In genomic region chr15:56475351-56475750, GRCh38 we compare ENCODE assay signal across 23 cellular contexts. TPM values are rescaled to one million over a fixed set of nuclear protein-coding genes. Genes with fewer than 3 reads are reported as not detected.
"Had no signal": no experiment of that assay in that cellular context is flagged by ENCODE, and none has a peak within 500 bp of the region (broad histone marks: within the 10 kb centered on the region; RNA-seq: fewer than 3 reads in every experiment).

No MANE protein-coding gene starts in this region.

- H3K27ac Mint-ChIP-seq: immature natural killer cell; naive thymus-derived CD8-positive, alpha-beta T cell; nephron progenitor cell; stimulated activated effector memory CD8-positive, alpha-beta T cell treated with anti-CD3 and anti-CD28 coated beads, Interleukin-12 subunit alpha, Interleukin-12 subunit beta, amount 100 ng/mL, for 72 hours; type B pancreatic cell had no signal

- H3K27ac ChIP-seq: dorsolateral prefrontal cortex, lower lobe of right lung, ovary, psoas muscle, sigmoid colon, stomach, tibial artery had no signal

- H3K36me3 Mint-ChIP-seq: immature natural killer cell; stimulated activated effector memory CD8-positive, alpha-beta T cell treated with anti-CD3 and anti-CD28 coated beads, Interleukin-12 subunit alpha, Interleukin-12 subunit beta, amount 100 ng/mL, for 72 hours; type B pancreatic cell had no signal

- H3K36me3 ChIP-seq: lower lobe of right lung, ovary, sigmoid colon, stomach, tibial artery had no signal

- H3K27me3 ChIP-seq: ovary, sigmoid colon, stomach, tibial artery had no signal

- DNase-seq: dorsolateral prefrontal cortex; effector CD4-positive, alpha-beta T cell; hypothalamus; immature natural killer cell; islet precursor cell; left ventricle myocardium superior; lower lobe of right lung; naive thymus-derived CD8-positive, alpha-beta T cell; nephron progenitor cell; nucleus accumbens; ovary; posterior cingulate gyrus; psoas muscle; right cardiac atrium; sigmoid colon; stimulated activated CD4-positive, alpha-beta T cell treated with anti-CD3 and anti-CD28 coated beads, Interleukin-2, amount 100 ng/mL, for 24 hours; stimulated activated CD4-positive, alpha-beta T cell treated with anti-CD3 and anti-CD28 coated beads, Interleukin-4, amount 100 ng/mL, for 24 hours; stimulated activated naive CD4-positive, alpha-beta T cell treated with Interleukin-2 at 50 U/mL for 16 hours; stomach; tibial artery had no signal

- H3K4me1 ChIP-seq: lower lobe of right lung, psoas muscle, sigmoid colon, stomach, tibial artery had no signal

- H3K4me1 Mint-ChIP-seq: immature natural killer cell; naive thymus-derived CD8-positive, alpha-beta T cell; nephron progenitor cell; stimulated activated effector memory CD8-positive, alpha-beta T cell treated with anti-CD3 and anti-CD28 coated beads, Interleukin-12 subunit alpha, Interleukin-12 subunit beta, amount 100 ng/mL, for 72 hours had no signal

- H3K4me3 Mint-ChIP-seq: immature natural killer cell; naive thymus-derived CD8-positive, alpha-beta T cell; nephron progenitor cell; stimulated activated effector memory CD8-positive, alpha-beta T cell treated with anti-CD3 and anti-CD28 coated beads, Interleukin-12 subunit alpha, Interleukin-12 subunit beta, amount 100 ng/mL, for 72 hours; type B pancreatic cell had no signal

- FAIRE-seq: urothelium cell line had no signal

- H3K9me3 ChIP-seq: lower lobe of right lung, ovary, psoas muscle, sigmoid colon, stomach, tibial artery had no signal

- H3K4me3 ChIP-seq: dorsolateral prefrontal cortex, lower lobe of right lung, ovary, psoas muscle, sigmoid colon, stomach, tibial artery had no signal

- ATAC-seq: left ventricle myocardium superior; lower lobe of right lung; naive thymus-derived CD8-positive, alpha-beta T cell; psoas muscle; right cardiac atrium; stimulated activated effector memory CD8-positive, alpha-beta T cell treated with anti-CD3 and anti-CD28 coated beads, Interleukin-12 subunit alpha, Interleukin-12 subunit beta, amount 100 ng/mL, for 72 hours had no signal

RNA-seq across cellular contexts. Expression of gene MNS1, which starts 10.4 kb away (rescaled TPM):
- total RNA-seq: naive thymus-derived CD8-positive, alpha-beta T cell had no signal
- polyA plus RNA-seq: naive thymus-derived CD8-positive, alpha-beta T cell had no signal
